In genomic region chr11:119029340-119030028, GRCh38 we compare ENCODE assay signal across 8 cellular contexts. TPM values are rescaled to one million over a fixed set of nuclear protein-coding genes. Genes with fewer than 3 reads are reported as not detected.
DNase-seq lines count a peak whose midpoint lies in the region; ATAC-seq and TF ChIP-seq lines count a peak whose summit lies in the region.

No MANE protein-coding gene starts in this region.

- no peaks in the 10 kb centered on the region for H3K27me3 ChIP-seq in effector memory CD4-positive, alpha-beta T cell (replicated peaks; ENCODE audit: control insufficient read depth, insufficient read depth, low read length, poor library complexity, severe bottlenecking)
- H3K27me3 ChIP-seq in naive thymus-derived CD4-positive, alpha-beta T cell (ENCODE audit: control insufficient read depth in 2 of 2, insufficient read depth in 2 of 2, low read length in 2 of 2): no peaks in the 10 kb centered on the region
- H3K27me3 ChIP-seq in tibial nerve: no peaks in the 10 kb centered on the region

- peaks cover 19% of the 10 kb centered on the region for H3K36me3 ChIP-seq in effector memory CD4-positive, alpha-beta T cell (ENCODE audit: control insufficient read depth, insufficient read depth, low read length)
- peaks cover 0 to 30% (median 5%) of the 10 kb centered on the region in 3 experiments for H3K36me3 ChIP-seq in naive thymus-derived CD4-positive, alpha-beta T cell (ENCODE audit: control insufficient read depth in 2 of 3, insufficient read depth in 3 of 3, low read length in 3 of 3)
- H3K36me3 ChIP-seq in tibial nerve: peaks cover 0 to 28% (median 0%) of the 10 kb centered on the region in 3 donors

- POLR2A ChIA-PET in naive thymus-derived CD4-positive, alpha-beta T cell (lab: Charles Lee): interaction anchor here (0.6 to 5.6 kb wide), 7 partner anchors 8 to 73 kb away, joined by 3 to 67 read pairs (median 5); partner anchors contain the start of genes CENATAC, DPAGT1, RPS25 and TRAPPC4

- peaks cover 16% of the 10 kb centered on the region for H3K36me3 Mint-ChIP-seq in T-helper 2 cell treated with Interferon-gamma antibody and Interleukin-4, amounts not matched to agents 5 μg/mL and 100 μg/mL, for 36 hours (ENCODE audit: low read depth)
- H3K36me3 Mint-ChIP-seq in naive thymus-derived CD4-positive, alpha-beta T cell: peaks cover 0 to 8% (median 3%) of the 10 kb centered on the region in 5 donors

- H3K27ac Mint-ChIP-seq in T-helper 2 cell treated with Interferon-gamma antibody and Interleukin-4, amounts not matched to agents 5 μg/mL and 100 μg/mL, for 36 hours: peak overlapping the region; percentile 81
- H3K27ac Mint-ChIP-seq in naive thymus-derived CD4-positive, alpha-beta T cell: peak overlapping the region; percentile 59 to 91 (median 81)

- H3K4me3 ChIP-seq in GM12875 (ENCODE audit: low read depth, low read length): peak overlapping the region; percentile 97
- peak overlapping the region; percentile 79 for H3K4me3 ChIP-seq in effector memory CD4-positive, alpha-beta T cell (ENCODE audit: insufficient read depth, low read depth, low read length, poor library complexity, severe bottlenecking)
- peak overlapping the region; percentile 91 for H3K4me3 ChIP-seq in naive thymus-derived CD4-positive, alpha-beta T cell (ENCODE audit: low read length)
- peak overlapping the region; percentile 85 to 92 (median 86) for H3K4me3 ChIP-seq in tibial nerve

- peaks cover 19% of the 10 kb centered on the region for H3K4me1 Mint-ChIP-seq in T-helper 2 cell treated with Interferon-gamma antibody and Interleukin-4, amounts not matched to agents 5 μg/mL and 100 μg/mL, for 36 hours (ENCODE audit: low read depth)
- peaks cover 12 to 31% (median 24%) of the 10 kb centered on the region in 7 donors for H3K4me1 Mint-ChIP-seq in naive thymus-derived CD4-positive, alpha-beta T cell

- H3K4me3 Mint-ChIP-seq in T-helper 2 cell treated with Interferon-gamma antibody and Interleukin-4, amounts not matched to agents 5 μg/mL and 100 μg/mL, for 36 hours: peak overlapping the region; percentile 83
- peak overlapping the region; percentile 62 to 93 (median 82) for H3K4me3 Mint-ChIP-seq in naive thymus-derived CD4-positive, alpha-beta T cell

- ATAC-seq in HG02763 (IDR thresholded peaks at IDR 0.05; ENCODE audit: unreplicated experiment): peak; percentile 1
- no peak for ATAC-seq in naive thymus-derived CD4-positive, alpha-beta T cell
- ATAC-seq in HG03469 (IDR thresholded peaks at IDR 0.05; ENCODE audit: unreplicated experiment): no peak

- CTCF ChIA-PET in naive thymus-derived CD4-positive, alpha-beta T cell (lab: Charles Lee): interaction anchor here (1.3 kb wide), 1 partner anchor 10 kb away, joined by 5 read pairs; the partner anchor contains the start of gene TRAPPC4

- H3K9me3 Mint-ChIP-seq in T-helper 2 cell treated with Interferon-gamma antibody and Interleukin-4, amounts not matched to agents 5 μg/mL and 100 μg/mL, for 36 hours: no peaks in the 10 kb centered on the region
- no peaks in the 10 kb centered on the region for H3K9me3 Mint-ChIP-seq in naive thymus-derived CD4-positive, alpha-beta T cell

- intact Hi-C loops in naive thymus-derived CD4-positive, alpha-beta T cell (cut with micrococcal nuclease): loop anchor here (1.0 to 2.0 kb wide), 13 partner anchors 11 to 176 kb away; partner anchors contain the start of genes CENATAC (in 2 of the 2), HMBS (in 2 of the 2), HYOU1 (in 2 of the 2) and RPS25 (in 2 of the 2)

- TF ChIP-seq EP300 in tibial nerve (IDR thresholded peaks at IDR 0.05): peak in 1 of 2 donors; percentile 50

- TF ChIP-seq CTCF in GM12875 (IDR thresholded peaks at IDR 0.05; ENCODE audit: borderline replicate concordance, insufficient read depth, low read depth, low read length) (no peak), tibial nerve (IDR thresholded peaks at IDR 0.05) (no peak)

- 39 to 51% methylated on average over 10 of the region's 10 CpGs for WGBS in tibial nerve, 2 donors

- peak; percentile 16 for DNase-seq in T-helper 2 cell treated with Interferon-gamma antibody and Interleukin-4, amounts not matched to agents 5 μg/mL and 100 μg/mL, for 36 hours (ENCODE audit: low spot score)
- no peak for DNase-seq in effector memory CD4-positive, alpha-beta T cell
- peak in 1 of 9 donors; percentile 13 for DNase-seq in naive thymus-derived CD4-positive, alpha-beta T cell
- DNase-seq in tibial nerve (ENCODE audit: low spot score in 2 of 2) (peak in 1 of 2 donors; percentile 9), SKM-1 (lab: John Stamatoyannopoulos, UW; ENCODE audit: unreplicated experiment) (no peak)

- peaks cover 18% of the 10 kb centered on the region for H3K4me1 ChIP-seq in effector memory CD4-positive, alpha-beta T cell (ENCODE audit: control insufficient read depth, insufficient read depth, low read length, poor library complexity, severe bottlenecking)
- peaks cover 0 to 10% of the 10 kb centered on the region in 2 donors for H3K4me1 ChIP-seq in naive thymus-derived CD4-positive, alpha-beta T cell (ENCODE audit: control insufficient read depth in 2 of 2, insufficient read depth in 2 of 2, low read length in 2 of 2)
- H3K4me1 ChIP-seq in tibial nerve: peaks cover 0 to 55% (median 17%) of the 10 kb centered on the region in 4 donors

- H3K9me3 ChIP-seq in effector memory CD4-positive, alpha-beta T cell (ENCODE audit: control insufficient read depth, low read length): no peaks in the 10 kb centered on the region
- H3K9me3 ChIP-seq in naive thymus-derived CD4-positive, alpha-beta T cell (ENCODE audit: control insufficient read depth in 2 of 3, low read length in 3 of 3): no peaks in the 10 kb centered on the region
- no peaks in the 10 kb centered on the region for H3K9me3 ChIP-seq in tibial nerve

- H3K27me3 Mint-ChIP-seq in T-helper 2 cell treated with Interferon-gamma antibody and Interleukin-4, amounts not matched to agents 5 μg/mL and 100 μg/mL, for 36 hours (ENCODE audit: low read depth): no peaks in the 10 kb centered on the region
- no peaks in the 10 kb centered on the region for H3K27me3 Mint-ChIP-seq in naive thymus-derived CD4-positive, alpha-beta T cell

- H3K27ac ChIP-seq in effector memory CD4-positive, alpha-beta T cell (ENCODE audit: insufficient read depth, low read length, poor library complexity, severe bottlenecking): peak overlapping the region; percentile 85
- peak overlapping the region; percentile 79 for H3K27ac ChIP-seq in naive thymus-derived CD4-positive, alpha-beta T cell (ENCODE audit: low read depth, low read length)
- peak overlapping the region; percentile 89 to 96 (median 94) for H3K27ac ChIP-seq in tibial nerve

- TF ChIP-seq POLR2A in tibial nerve (IDR thresholded peaks at IDR 0.05): no peak

RNA-seq across cellular contexts. Expression of gene SLC37A4, which starts 1.2 kb away (rescaled TPM):
- total RNA-seq in naive thymus-derived CD4-positive, alpha-beta T cell: 10 to 100 TPM in 3 of 5 experiments, 1 to 10 TPM in 2; 7.1 to 20.8 (median 14.6) TPM
- polyA plus RNA-seq in naive thymus-derived CD4-positive, alpha-beta T cell: 10 to 100 TPM; 10.6 to 13.1 TPM
- 10 to 100 TPM; 24.6 to 32.2 (median 29.2) TPM for total RNA-seq in tibial nerve

RNA-seq across cellular contexts. Expression of gene TRAPPC4, which starts 10.9 kb away (rescaled TPM):
- 10 to 100 TPM; 70.7 to 80.3 (median 77.8) TPM for total RNA-seq in naive thymus-derived CD4-positive, alpha-beta T cell
- polyA plus RNA-seq in naive thymus-derived CD4-positive, alpha-beta T cell: 100 to 1,000 TPM in 1 of 2 donors, 10 to 100 TPM in 1; 82.1 to 123 TPM
- total RNA-seq in tibial nerve: 10 to 100 TPM; 64.7 to 92.0 (median 81.8) TPM

RNA-seq across cellular contexts. Expression of gene RPS25, which starts 11.3 kb away (rescaled TPM):
- 1,000 to 10,000 TPM; 1,535 to 3,042 (median 2,772) TPM for total RNA-seq in naive thymus-derived CD4-positive, alpha-beta T cell
- 1,000 to 10,000 TPM; 4,222 to 6,094 TPM for polyA plus RNA-seq in naive thymus-derived CD4-positive, alpha-beta T cell
- total RNA-seq in tibial nerve: 1,000 to 10,000 TPM; 1,034 to 1,871 (median 1,524) TPM

RNA-seq across cellular contexts. Expression of gene HYOU1, which starts 27.5 kb away (rescaled TPM):
- total RNA-seq in naive thymus-derived CD4-positive, alpha-beta T cell: 100 to 1,000 TPM in 3 of 5 experiments, 10 to 100 TPM in 2; 77.8 to 198 (median 110) TPM
- 10 to 100 TPM; 11.3 to 18.3 TPM for polyA plus RNA-seq in naive thymus-derived CD4-positive, alpha-beta T cell
- 100 to 1,000 TPM in 1 of 4 donors, 10 to 100 TPM in 3; 78.1 to 102 (median 91.3) TPM for total RNA-seq in tibial nerve

RNA-seq across cellular contexts. Expression of gene CENATAC, which starts 31.5 kb away (rescaled TPM):
- total RNA-seq in naive thymus-derived CD4-positive, alpha-beta T cell: 100 to 1,000 TPM in 4 of 5 experiments, 10 to 100 TPM in 1; 53.5 to 136 (median 109) TPM
- polyA plus RNA-seq in naive thymus-derived CD4-positive, alpha-beta T cell: 10 to 100 TPM in 1 of 2 donors, 1 to 10 TPM in 1; 8.4 to 13.5 TPM
- 100 to 1,000 TPM in 1 of 4 donors, 10 to 100 TPM in 3; 77.3 to 158 (median 88.0) TPM for total RNA-seq in tibial nerve
